ENCODE assay signal across 1 cellular context in the genomic region with DNA sequence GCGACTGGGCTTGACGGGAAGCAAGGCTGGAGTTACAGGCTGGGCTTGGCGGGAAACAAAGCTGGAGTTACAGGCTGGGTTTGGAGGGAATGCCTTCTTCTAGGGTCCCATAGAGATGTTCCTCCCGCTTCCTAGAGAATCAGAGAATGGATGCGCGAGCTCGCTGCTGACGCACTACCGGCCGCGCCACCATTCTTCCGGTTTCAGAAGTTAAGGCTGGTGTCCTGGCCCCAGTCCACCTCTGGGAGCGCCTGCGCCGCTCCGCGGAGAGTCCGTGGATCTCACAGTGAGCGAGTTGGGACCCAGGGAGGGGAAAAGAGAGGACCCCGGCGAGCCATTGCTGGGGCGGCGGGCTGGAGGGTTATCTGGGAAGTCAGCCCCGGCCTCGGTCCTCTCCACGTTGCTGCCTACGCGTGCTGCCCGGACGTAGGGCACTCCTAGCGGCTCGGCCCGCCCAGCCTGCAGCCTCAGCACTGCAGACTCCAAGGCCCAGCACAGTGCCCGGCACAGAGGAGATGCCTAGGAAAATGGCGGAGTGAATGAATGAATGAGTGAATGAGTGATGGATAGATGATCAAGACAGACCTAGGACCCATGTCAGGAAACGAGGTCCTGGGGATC.
A peak's percentile ranks its signal among the peaks of the same experiment; 100 is the strongest.
TF ChIP-seq lines count a peak whose summit lies in the region.

Gene ZNF502, plus strand, starts transcription at position 206 of the 621 bp plus-strand sequence. CDS start 7,602 bp downstream, outside the sequence.

TF ChIP-seq in K562, 482 proteins besides CTCF, POLR2A, EP300 and RAD21 (continued from another document and continues in another):
- TF ChIP-seq, protein P1, sequence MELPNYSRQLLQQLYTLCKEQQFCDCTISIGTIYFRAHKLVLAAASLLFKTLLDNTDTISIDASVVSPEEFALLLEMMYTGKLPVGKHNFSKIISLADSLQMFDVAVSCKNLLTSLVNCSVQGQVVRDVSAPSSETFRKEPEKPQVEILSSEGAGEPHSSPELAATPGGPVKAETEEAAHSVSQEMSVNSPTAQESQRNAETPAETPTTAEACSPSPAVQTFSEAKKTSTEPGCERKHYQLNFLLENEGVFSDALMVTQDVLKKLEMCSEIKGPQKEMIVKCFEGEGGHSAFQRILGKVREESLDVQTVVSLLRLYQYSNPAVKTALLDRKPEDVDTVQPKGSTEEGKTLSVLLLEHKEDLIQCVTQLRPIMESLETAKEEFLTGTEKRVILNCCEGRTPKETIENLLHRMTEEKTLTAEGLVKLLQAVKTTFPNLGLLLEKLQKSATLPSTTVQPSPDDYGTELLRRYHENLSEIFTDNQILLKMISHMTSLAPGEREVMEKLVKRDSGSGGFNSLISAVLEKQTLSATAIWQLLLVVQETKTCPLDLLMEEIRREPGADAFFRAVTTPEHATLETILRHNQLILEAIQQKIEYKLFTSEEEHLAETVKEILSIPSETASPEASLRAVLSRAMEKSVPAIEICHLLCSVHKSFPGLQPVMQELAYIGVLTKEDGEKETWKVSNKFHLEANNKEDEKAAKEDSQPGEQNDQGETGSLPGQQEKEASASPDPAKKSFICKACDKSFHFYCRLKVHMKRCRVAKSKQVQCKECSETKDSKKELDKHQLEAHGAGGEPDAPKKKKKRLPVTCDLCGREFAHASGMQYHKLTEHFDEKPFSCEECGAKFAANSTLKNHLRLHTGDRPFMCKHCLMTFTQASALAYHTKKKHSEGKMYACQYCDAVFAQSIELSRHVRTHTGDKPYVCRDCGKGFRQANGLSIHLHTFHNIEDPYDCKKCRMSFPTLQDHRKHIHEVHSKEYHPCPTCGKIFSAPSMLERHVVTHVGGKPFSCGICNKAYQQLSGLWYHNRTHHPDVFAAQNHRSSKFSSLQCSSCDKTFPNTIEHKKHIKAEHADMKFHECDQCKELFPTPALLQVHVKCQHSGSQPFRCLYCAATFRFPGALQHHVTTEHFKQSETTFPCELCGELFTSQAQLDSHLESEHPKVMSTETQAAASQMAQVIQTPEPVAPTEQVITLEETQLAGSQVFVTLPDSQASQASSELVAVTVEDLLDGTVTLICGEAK (IDR thresholded peaks at IDR 0.05) = peak; percentile 93
- TF ChIP-seq, protein P1 (CRISPR knock-in tag; IDR thresholded peaks at IDR 0.05) = no peak
- no peak for TF ChIP-seq GTF2A2 (tag; IDR thresholded peaks at IDR 0.05)
- TF ChIP-seq, protein P2, sequence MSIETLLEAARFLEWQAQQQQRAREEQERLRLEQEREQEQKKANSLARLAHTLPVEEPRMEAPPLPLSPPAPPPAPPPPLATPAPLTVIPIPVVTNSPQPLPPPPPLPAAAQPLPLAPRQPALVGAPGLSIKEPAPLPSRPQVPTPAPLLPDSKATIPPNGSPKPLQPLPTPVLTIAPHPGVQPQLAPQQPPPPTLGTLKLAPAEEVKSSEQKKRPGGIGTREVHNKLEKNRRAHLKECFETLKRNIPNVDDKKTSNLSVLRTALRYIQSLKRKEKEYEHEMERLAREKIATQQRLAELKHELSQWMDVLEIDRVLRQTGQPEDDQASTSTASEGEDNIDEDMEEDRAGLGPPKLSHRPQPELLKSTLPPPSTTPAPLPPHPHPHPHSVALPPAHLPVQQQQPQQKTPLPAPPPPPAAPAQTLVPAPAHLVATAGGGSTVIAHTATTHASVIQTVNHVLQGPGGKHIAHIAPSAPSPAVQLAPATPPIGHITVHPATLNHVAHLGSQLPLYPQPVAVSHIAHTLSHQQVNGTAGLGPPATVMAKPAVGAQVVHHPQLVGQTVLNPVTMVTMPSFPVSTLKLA (conservative IDR thresholded peaks at IDR 0.05) = peak; percentile 20 to 47; a peak in 1 of 4 replicates
- TF ChIP-seq ATF7 (IDR thresholded peaks at IDR 0.05) = 0 out of 2 replicates have a peak, but pooled peaks have one; percentile 17
- no peak for TF ChIP-seq ARID2 (IDR thresholded peaks at IDR 0.05)
- no peak for TF ChIP-seq RREB1 (CRISPR knock-in tag; IDR thresholded peaks at IDR 0.05)
- TF ChIP-seq TEAD4 (IDR thresholded peaks at IDR 0.05; ENCODE audit: low read length) = no peak
- TF ChIP-seq TEAD4 (CRISPR knock-in tag; IDR thresholded peaks at IDR 0.05; ENCODE audit: borderline replicate concordance) = no peak
- peak; percentile 88 for TF ChIP-seq ZNF24 (IDR thresholded peaks at IDR 0.05)
- TF ChIP-seq PHF20 (IDR thresholded peaks at IDR 0.05; ENCODE audit: partially characterized antibody) = peak; percentile 77
- TF ChIP-seq ILF3 (IDR thresholded peaks at IDR 0.05; ENCODE audit: borderline replicate concordance) = no peak
- TF ChIP-seq CREB1 (IDR thresholded peaks at IDR 0.05) = peak; percentile 90
- TF ChIP-seq CREB1 (CRISPR knock-in tag; IDR thresholded peaks at IDR 0.05) = no peak
- no peak for TF ChIP-seq ZBTB33 (CRISPR knock-in tag; IDR thresholded peaks at IDR 0.05)
- TF ChIP-seq, protein P3, sequence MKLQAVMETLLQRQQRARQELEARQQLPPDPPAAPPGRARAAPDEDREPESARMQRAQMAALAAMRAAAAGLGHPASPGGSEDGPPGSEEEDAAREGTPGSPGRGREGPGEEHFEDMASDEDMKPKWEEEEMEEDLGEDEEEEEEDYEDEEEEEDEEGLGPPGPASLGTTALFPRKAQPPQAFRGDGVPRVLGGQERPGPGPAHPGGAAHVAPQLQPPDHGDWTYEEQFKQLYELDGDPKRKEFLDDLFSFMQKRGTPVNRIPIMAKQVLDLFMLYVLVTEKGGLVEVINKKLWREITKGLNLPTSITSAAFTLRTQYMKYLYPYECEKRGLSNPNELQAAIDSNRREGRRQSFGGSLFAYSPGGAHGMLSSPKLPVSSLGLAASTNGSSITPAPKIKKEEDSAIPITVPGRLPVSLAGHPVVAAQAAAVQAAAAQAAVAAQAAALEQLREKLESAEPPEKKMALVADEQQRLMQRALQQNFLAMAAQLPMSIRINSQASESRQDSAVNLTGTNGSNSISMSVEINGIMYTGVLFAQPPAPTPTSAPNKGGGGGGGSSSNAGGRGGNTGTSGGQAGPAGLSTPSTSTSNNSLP (IDR thresholded peaks at IDR 0.05; ENCODE audit: borderline replicate concordance, low read depth, low read length) = no peak
- TF ChIP-seq BHLHE40 (IDR thresholded peaks at IDR 0.05; ENCODE audit: low read length) = no peak
- TF ChIP-seq, protein P4, sequence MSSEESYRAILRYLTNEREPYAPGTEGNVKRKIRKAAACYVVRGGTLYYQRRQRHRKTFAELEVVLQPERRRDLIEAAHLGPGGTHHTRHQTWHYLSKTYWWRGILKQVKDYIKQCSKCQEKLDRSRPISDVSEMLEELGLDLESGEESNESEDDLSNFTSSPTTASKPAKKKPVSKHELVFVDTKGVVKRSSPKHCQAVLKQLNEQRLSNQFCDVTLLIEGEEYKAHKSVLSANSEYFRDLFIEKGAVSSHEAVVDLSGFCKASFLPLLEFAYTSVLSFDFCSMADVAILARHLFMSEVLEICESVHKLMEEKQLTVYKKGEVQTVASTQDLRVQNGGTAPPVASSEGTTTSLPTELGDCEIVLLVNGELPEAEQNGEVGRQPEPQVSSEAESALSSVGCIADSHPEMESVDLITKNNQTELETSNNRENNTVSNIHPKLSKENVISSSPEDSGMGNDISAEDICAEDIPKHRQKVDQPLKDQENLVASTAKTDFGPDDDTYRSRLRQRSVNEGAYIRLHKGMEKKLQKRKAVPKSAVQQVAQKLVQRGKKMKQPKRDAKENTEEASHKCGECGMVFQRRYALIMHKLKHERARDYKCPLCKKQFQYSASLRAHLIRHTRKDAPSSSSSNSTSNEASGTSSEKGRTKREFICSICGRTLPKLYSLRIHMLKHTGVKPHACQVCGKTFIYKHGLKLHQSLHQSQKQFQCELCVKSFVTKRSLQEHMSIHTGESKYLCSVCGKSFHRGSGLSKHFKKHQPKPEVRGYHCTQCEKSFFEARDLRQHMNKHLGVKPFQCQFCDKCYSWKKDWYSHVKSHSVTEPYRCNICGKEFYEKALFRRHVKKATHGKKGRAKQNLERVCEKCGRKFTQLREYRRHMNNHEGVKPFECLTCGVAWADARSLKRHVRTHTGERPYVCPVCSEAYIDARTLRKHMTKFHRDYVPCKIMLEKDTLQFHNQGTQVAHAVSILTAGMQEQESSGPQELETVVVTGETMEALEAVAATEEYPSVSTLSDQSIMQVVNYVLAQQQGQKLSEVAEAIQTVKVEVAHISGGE (CRISPR knock-in tag; IDR thresholded peaks at IDR 0.05) = peak in 1 of 3 experiments; percentile 25; a peak in 1 of 6 replicates
- TF ChIP-seq HNRNPL (IDR thresholded peaks at IDR 0.05; ENCODE audit: low read depth, low read length) = no peak
- TF ChIP-seq ZNF785 (CRISPR knock-in tag; IDR thresholded peaks at IDR 0.05) = no peak
